1 cellular context compared by ENCODE assay signal in the genomic region with DNA sequence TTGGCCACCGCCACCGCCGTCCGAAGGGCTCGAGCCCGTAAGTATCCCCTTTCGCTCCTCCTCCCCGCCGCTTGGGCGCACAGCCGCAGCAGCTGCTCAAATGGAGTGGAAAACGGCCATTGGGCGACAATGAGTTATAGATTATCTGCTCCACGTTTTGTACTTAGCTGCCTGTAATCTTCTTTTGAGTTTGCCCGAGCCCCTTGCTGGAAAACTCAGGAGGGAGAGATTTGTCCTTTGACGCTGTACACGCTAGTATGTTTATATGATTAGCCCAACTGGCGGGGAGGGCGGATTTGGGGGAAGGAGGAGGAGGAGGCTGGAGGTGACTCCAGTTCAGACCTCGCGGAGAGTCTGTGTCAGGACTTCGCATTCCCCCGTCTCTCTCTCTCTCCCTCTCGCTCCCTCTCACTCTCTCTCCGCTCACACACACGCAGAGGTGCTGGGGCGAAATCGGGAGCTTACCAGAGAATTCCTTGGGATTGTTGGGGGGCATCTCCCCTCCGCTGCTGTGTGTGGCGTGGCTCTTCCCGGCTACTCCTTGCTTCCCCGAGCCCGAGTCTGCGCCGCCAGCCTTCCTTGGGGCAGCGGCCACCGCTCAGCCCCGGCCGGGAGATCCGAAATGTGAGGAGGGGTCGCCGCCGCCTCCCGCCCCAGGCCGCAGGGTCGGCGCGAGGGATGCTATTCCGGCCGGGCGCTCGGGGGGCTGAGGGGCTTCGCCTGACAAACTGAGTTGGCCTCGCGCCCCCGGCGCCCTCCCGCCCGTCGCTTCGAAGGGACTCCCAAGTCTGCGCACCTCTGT.
TF ChIP-seq lines count a peak whose summit lies in the region.

No MANE protein-coding gene starts in this region.

TF ChIP-seq in HEK293, 187 proteins besides CTCF, POLR2A, EP300 and RAD21 (continued from another document and continues in another):
- TF ChIP-seq, protein P1, sequence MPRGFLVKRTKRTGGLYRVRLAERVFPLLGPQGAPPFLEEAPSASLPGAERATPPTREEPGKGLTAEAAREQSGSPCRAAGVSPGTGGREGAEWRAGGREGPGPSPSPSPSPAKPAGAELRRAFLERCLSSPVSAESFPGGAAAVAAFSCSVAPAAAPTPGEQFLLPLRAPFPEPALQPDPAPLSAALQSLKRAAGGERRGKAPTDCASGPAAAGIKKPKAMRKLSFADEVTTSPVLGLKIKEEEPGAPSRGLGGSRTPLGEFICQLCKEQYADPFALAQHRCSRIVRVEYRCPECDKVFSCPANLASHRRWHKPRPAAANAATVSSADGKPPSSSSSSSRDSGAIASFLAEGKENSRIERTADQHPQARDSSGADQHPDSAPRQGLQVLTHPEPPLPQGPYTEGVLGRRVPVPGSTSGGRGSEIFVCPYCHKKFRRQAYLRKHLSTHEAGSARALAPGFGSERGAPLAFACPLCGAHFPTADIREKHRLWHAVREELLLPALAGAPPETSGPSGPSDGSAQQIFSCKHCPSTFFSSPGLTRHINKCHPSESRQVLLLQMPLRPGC (tag by site-specific recombination; IDR thresholded peaks at IDR 0.05), result no peak
- TF ChIP-seq, protein P2, sequence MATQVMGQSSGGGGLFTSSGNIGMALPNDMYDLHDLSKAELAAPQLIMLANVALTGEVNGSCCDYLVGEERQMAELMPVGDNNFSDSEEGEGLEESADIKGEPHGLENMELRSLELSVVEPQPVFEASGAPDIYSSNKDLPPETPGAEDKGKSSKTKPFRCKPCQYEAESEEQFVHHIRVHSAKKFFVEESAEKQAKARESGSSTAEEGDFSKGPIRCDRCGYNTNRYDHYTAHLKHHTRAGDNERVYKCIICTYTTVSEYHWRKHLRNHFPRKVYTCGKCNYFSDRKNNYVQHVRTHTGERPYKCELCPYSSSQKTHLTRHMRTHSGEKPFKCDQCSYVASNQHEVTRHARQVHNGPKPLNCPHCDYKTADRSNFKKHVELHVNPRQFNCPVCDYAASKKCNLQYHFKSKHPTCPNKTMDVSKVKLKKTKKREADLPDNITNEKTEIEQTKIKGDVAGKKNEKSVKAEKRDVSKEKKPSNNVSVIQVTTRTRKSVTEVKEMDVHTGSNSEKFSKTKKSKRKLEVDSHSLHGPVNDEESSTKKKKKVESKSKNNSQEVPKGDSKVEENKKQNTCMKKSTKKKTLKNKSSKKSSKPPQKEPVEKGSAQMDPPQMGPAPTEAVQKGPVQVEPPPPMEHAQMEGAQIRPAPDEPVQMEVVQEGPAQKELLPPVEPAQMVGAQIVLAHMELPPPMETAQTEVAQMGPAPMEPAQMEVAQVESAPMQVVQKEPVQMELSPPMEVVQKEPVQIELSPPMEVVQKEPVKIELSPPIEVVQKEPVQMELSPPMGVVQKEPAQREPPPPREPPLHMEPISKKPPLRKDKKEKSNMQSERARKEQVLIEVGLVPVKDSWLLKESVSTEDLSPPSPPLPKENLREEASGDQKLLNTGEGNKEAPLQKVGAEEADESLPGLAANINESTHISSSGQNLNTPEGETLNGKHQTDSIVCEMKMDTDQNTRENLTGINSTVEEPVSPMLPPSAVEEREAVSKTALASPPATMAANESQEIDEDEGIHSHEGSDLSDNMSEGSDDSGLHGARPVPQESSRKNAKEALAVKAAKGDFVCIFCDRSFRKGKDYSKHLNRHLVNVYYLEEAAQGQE (tag by site-specific recombination; IDR thresholded peaks at IDR 0.05), result peak; percentile 44
- no peak for TF ChIP-seq ZNF776 (tag by site-specific recombination; IDR thresholded peaks at IDR 0.05; ENCODE audit: borderline replicate concordance)
- TF ChIP-seq ZNF302 (tag by site-specific recombination; IDR thresholded peaks at IDR 0.05; ENCODE audit: low read depth), result no peak
- TF ChIP-seq GLI4 (tag by site-specific recombination; IDR thresholded peaks at IDR 0.05), result no peak
- TF ChIP-seq, protein P3, sequence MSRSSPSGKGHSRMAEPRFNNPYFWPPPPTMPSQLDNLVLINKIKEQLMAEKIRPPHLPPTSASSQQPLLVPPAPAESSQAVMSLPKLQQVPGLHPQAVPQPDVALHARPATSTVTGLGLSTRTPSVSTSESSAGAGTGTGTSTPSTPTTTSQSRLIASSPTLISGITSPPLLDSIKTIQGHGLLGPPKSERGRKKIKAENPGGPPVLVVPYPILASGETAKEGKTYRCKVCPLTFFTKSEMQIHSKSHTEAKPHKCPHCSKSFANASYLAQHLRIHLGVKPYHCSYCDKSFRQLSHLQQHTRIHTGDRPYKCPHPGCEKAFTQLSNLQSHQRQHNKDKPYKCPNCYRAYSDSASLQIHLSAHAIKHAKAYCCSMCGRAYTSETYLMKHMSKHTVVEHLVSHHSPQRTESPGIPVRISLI (tag by site-specific recombination; IDR thresholded peaks at IDR 0.05), result no peak
- TF ChIP-seq ZNF157 (tag by site-specific recombination; IDR thresholded peaks at IDR 0.05), result no peak
- TF ChIP-seq, protein P4, sequence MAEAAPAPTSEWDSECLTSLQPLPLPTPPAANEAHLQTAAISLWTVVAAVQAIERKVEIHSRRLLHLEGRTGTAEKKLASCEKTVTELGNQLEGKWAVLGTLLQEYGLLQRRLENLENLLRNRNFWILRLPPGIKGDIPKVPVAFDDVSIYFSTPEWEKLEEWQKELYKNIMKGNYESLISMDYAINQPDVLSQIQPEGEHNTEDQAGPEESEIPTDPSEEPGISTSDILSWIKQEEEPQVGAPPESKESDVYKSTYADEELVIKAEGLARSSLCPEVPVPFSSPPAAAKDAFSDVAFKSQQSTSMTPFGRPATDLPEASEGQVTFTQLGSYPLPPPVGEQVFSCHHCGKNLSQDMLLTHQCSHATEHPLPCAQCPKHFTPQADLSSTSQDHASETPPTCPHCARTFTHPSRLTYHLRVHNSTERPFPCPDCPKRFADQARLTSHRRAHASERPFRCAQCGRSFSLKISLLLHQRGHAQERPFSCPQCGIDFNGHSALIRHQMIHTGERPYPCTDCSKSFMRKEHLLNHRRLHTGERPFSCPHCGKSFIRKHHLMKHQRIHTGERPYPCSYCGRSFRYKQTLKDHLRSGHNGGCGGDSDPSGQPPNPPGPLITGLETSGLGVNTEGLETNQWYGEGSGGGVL (tag by site-specific recombination; IDR thresholded peaks at IDR 0.05), result peak; percentile 95
- TF ChIP-seq, protein P5, sequence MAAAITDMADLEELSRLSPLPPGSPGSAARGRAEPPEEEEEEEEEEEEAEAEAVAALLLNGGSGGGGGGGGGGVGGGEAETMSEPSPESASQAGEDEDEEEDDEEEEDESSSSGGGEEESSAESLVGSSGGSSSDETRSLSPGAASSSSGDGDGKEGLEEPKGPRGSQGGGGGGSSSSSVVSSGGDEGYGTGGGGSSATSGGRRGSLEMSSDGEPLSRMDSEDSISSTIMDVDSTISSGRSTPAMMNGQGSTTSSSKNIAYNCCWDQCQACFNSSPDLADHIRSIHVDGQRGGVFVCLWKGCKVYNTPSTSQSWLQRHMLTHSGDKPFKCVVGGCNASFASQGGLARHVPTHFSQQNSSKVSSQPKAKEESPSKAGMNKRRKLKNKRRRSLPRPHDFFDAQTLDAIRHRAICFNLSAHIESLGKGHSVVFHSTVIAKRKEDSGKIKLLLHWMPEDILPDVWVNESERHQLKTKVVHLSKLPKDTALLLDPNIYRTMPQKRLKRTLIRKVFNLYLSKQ (tag by site-specific recombination; IDR thresholded peaks at IDR 0.05; ENCODE audit: borderline replicate concordance), result no peak
- TF ChIP-seq, protein P6, sequence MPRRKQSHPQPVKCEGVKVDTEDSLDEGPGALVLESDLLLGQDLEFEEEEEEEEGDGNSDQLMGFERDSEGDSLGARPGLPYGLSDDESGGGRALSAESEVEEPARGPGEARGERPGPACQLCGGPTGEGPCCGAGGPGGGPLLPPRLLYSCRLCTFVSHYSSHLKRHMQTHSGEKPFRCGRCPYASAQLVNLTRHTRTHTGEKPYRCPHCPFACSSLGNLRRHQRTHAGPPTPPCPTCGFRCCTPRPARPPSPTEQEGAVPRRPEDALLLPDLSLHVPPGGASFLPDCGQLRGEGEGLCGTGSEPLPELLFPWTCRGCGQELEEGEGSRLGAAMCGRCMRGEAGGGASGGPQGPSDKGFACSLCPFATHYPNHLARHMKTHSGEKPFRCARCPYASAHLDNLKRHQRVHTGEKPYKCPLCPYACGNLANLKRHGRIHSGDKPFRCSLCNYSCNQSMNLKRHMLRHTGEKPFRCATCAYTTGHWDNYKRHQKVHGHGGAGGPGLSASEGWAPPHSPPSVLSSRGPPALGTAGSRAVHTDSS (tag by site-specific recombination; IDR thresholded peaks at IDR 0.05), result peak; percentile 93
- TF ChIP-seq ZNF654 (tag by site-specific recombination; IDR thresholded peaks at IDR 0.05; ENCODE audit: low read depth), result no peak
- TF ChIP-seq ZBTB20 (tag by site-specific recombination; IDR thresholded peaks at IDR 0.05), result peak; percentile 84; the same call in 1 of the 2 replicates
- TF ChIP-seq ZNF366 (tag by site-specific recombination; conservative IDR thresholded peaks at IDR 0.05), result peak; percentile 97
- TF ChIP-seq, protein P7, sequence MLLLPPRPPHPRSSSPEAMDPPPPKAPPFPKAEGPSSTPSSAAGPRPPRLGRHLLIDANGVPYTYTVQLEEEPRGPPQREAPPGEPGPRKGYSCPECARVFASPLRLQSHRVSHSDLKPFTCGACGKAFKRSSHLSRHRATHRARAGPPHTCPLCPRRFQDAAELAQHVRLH (tag by site-specific recombination; IDR thresholded peaks at IDR 0.05), result peak; percentile 75
- TF ChIP-seq, protein P8, sequence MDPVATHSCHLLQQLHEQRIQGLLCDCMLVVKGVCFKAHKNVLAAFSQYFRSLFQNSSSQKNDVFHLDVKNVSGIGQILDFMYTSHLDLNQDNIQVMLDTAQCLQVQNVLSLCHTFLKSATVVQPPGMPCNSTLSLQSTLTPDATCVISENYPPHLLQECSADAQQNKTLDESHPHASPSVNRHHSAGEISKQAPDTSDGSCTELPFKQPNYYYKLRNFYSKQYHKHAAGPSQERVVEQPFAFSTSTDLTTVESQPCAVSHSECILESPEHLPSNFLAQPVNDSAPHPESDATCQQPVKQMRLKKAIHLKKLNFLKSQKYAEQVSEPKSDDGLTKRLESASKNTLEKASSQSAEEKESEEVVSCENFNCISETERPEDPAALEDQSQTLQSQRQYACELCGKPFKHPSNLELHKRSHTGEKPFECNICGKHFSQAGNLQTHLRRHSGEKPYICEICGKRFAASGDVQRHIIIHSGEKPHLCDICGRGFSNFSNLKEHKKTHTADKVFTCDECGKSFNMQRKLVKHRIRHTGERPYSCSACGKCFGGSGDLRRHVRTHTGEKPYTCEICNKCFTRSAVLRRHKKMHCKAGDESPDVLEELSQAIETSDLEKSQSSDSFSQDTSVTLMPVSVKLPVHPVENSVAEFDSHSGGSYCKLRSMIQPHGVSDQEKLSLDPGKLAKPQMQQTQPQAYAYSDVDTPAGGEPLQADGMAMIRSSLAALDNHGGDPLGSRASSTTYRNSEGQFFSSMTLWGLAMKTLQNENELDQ (tag by site-specific recombination; IDR thresholded peaks at IDR 0.05; ENCODE audit: low read depth), result no peak
- TF ChIP-seq ZNF510 (tag by site-specific recombination; IDR thresholded peaks at IDR 0.05; ENCODE audit: insufficient replicate concordance), result peak; percentile 8
- TF ChIP-seq, protein P9, sequence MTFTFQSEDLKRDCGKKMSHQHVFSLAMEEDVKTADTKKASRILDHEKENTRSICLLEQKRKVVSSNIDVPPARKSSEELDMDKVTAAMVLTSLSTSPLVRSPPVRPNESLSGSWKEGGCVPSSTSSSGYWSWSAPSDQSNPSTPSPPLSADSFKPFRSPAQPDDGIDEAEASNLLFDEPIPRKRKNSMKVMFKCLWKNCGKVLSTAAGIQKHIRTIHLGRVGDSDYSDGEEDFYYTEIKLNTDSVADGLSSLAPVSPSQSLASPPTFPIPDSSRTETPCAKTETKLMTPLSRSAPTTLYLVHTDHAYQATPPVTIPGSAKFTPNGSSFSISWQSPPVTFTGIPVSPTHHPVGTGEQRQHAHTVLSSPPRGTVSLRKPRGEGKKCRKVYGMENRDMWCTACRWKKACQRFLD (tag by site-specific recombination; IDR thresholded peaks at IDR 0.05), result no peak
- no peak for TF ChIP-seq ZNF555 (tag by site-specific recombination; conservative IDR thresholded peaks at IDR 0.05)
- peak; percentile 89; the same call in 1 of the 2 replicates for TF ChIP-seq ZNF501 (tag by site-specific recombination; IDR thresholded peaks at IDR 0.05)
- no peak for TF ChIP-seq ZNF266 (tag by site-specific recombination; IDR thresholded peaks at IDR 0.05; ENCODE audit: low read depth)
- no peak for TF ChIP-seq ZNF670 (tag by site-specific recombination; IDR thresholded peaks at IDR 0.05; ENCODE audit: low read depth)
- peak; percentile 30; the same call in 1 of the 2 replicates for TF ChIP-seq GFI1B (tag by site-specific recombination; IDR thresholded peaks at IDR 0.05)
- peak; percentile 87 for TF ChIP-seq ZBTB17 (tag by site-specific recombination; IDR thresholded peaks at IDR 0.05)
- no peak for TF ChIP-seq ZNF112 (tag by site-specific recombination; IDR thresholded peaks at IDR 0.05)
- TF ChIP-seq, protein P10, sequence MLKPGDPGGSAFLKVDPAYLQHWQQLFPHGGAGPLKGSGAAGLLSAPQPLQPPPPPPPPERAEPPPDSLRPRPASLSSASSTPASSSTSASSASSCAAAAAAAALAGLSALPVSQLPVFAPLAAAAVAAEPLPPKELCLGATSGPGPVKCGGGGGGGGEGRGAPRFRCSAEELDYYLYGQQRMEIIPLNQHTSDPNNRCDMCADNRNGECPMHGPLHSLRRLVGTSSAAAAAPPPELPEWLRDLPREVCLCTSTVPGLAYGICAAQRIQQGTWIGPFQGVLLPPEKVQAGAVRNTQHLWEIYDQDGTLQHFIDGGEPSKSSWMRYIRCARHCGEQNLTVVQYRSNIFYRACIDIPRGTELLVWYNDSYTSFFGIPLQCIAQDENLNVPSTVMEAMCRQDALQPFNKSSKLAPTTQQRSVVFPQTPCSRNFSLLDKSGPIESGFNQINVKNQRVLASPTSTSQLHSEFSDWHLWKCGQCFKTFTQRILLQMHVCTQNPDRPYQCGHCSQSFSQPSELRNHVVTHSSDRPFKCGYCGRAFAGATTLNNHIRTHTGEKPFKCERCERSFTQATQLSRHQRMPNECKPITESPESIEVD (tag by site-specific recombination; IDR thresholded peaks at IDR 0.05), result peak; percentile 47
- TF ChIP-seq ZNF544 (tag by site-specific recombination; IDR thresholded peaks at IDR 0.05), result no peak
- peak; percentile 80 for TF ChIP-seq ZFP37 (tag by site-specific recombination; IDR thresholded peaks at IDR 0.05)
- peak; percentile 79 for TF ChIP-seq GLIS2 (tag by site-specific recombination; IDR thresholded peaks at IDR 0.05)
- TF ChIP-seq FEZF1 (tag by site-specific recombination; IDR thresholded peaks at IDR 0.05), result peak; percentile 50; the same call in 1 of the 2 replicates
- TF ChIP-seq ZNF16 (tag by site-specific recombination; IDR thresholded peaks at IDR 0.05; ENCODE audit: low read depth), result no peak
- no peak for TF ChIP-seq ZNF354C (tag by site-specific recombination; IDR thresholded peaks at IDR 0.05; ENCODE audit: borderline replicate concordance, low read depth)
- no peak for TF ChIP-seq ZNF248 (tag by site-specific recombination; IDR thresholded peaks at IDR 0.05)
- TF ChIP-seq KLF16 (tag by site-specific recombination; IDR thresholded peaks at IDR 0.05), result peak; percentile 96
- TF ChIP-seq GLIS1 (tag by site-specific recombination; IDR thresholded peaks at IDR 0.05), result peak; percentile 28; the same call in 1 of the 2 replicates
- TF ChIP-seq, protein P11, sequence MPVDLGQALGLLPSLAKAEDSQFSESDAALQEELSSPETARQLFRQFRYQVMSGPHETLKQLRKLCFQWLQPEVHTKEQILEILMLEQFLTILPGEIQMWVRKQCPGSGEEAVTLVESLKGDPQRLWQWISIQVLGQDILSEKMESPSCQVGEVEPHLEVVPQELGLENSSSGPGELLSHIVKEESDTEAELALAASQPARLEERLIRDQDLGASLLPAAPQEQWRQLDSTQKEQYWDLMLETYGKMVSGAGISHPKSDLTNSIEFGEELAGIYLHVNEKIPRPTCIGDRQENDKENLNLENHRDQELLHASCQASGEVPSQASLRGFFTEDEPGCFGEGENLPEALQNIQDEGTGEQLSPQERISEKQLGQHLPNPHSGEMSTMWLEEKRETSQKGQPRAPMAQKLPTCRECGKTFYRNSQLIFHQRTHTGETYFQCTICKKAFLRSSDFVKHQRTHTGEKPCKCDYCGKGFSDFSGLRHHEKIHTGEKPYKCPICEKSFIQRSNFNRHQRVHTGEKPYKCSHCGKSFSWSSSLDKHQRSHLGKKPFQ (tag by site-specific recombination; IDR thresholded peaks at IDR 0.05), result peak; percentile 86
- no peak for TF ChIP-seq ZNF837 (tag by site-specific recombination; IDR thresholded peaks at IDR 0.05)
